ENCODE assay signal across 1 cellular context in the genomic region with DNA sequence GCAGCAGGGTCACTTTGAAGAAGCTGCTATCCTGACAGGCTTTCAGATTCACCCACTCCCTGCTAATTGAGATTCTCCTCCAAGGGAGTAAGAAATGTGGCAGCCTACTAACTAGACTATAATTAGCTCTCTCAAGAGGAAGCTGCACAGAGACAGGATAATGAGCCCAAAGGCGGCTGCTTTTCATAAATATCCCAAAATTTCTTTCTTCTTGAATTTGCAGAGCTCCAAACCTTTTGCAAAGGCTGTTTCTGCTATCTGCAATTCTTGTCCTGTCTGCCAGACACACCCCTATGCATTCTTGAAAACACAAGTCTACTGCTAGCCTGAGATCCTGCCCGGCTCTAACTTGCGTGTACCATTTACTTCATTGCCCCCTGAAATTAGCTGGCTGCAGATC.
TF ChIP-seq lines count a peak whose summit lies in the region.

No MANE protein-coding gene starts in this region.

TF ChIP-seq in HepG2, 621 proteins besides CTCF, POLR2A, EP300 and RAD21 (continued from another document):
- 0 out of 2 replicates have a peak, but pooled peaks have one; percentile 20 for TF ChIP-seq ZSCAN22 (CRISPR knock-in tag; IDR thresholded peaks at IDR 0.05)
- TF ChIP-seq, protein P1, sequence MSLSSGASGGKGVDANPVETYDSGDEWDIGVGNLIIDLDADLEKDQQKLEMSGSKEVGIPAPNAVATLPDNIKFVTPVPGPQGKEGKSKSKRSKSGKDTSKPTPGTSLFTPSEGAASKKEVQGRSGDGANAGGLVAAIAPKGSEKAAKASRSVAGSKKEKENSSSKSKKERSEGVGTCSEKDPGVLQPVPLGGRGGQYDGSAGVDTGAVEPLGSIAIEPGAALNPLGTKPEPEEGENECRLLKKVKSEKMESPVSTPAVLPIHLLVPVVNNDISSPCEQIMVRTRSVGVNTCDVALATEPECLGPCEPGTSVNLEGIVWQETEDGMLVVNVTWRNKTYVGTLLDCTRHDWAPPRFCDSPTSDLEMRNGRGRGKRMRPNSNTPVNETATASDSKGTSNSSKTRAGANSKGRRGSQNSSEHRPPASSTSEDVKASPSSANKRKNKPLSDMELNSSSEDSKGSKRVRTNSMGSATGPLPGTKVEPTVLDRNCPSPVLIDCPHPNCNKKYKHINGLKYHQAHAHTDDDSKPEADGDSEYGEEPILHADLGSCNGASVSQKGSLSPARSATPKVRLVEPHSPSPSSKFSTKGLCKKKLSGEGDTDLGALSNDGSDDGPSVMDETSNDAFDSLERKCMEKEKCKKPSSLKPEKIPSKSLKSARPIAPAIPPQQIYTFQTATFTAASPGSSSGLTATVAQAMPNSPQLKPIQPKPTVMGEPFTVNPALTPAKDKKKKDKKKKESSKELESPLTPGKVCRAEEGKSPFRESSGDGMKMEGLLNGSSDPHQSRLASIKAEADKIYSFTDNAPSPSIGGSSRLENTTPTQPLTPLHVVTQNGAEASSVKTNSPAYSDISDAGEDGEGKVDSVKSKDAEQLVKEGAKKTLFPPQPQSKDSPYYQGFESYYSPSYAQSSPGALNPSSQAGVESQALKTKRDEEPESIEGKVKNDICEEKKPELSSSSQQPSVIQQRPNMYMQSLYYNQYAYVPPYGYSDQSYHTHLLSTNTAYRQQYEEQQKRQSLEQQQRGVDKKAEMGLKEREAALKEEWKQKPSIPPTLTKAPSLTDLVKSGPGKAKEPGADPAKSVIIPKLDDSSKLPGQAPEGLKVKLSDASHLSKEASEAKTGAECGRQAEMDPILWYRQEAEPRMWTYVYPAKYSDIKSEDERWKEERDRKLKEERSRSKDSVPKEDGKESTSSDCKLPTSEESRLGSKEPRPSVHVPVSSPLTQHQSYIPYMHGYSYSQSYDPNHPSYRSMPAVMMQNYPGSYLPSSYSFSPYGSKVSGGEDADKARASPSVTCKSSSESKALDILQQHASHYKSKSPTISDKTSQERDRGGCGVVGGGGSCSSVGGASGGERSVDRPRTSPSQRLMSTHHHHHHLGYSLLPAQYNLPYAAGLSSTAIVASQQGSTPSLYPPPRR (CRISPR knock-in tag; IDR thresholded peaks at IDR 0.05; ENCODE audit: borderline replicate concordance) = no peak
- TF ChIP-seq RBM22 (optimal IDR thresholded peaks at IDR 0.05; ENCODE audit: low read length) = peak; percentile 40
